2 cellular contexts compared by ENCODE assay signal in genomic region chr9:135701067-135701967, GRCh38.
TF ChIP-seq lines count a peak whose summit lies in the region.

No MANE protein-coding gene starts in this region.

TF ChIP-seq in Ishikawa, 13 proteins besides CTCF, POLR2A, EP300 and RAD21:
- TF ChIP-seq MAX (IDR thresholded peaks at IDR 0.05): no peak
- no peak for TF ChIP-seq EGR1 (IDR thresholded peaks at IDR 0.05)
- no peak for TF ChIP-seq REST (IDR thresholded peaks at IDR 0.05; ENCODE audit: low read depth)
- peak; percentile 81 for TF ChIP-seq ZBTB7A (IDR thresholded peaks at IDR 0.05; ENCODE audit: low read depth)

TF ChIP-seq in K562, 482 proteins besides CTCF, POLR2A, EP300 and RAD21:
- TF ChIP-seq EGR1 (conservative IDR thresholded peaks at IDR 0.05) (peak; percentile 39), DPF2 (IDR thresholded peaks at IDR 0.05) (no peak), BHLHE40 (IDR thresholded peaks at IDR 0.05; ENCODE audit: low read length) (peak; percentile 7; the same call in 1 of the 2 replicates), NRF1 (conservative IDR thresholded peaks at IDR 0.05 in 1 of 2, IDR thresholded peaks at IDR 0.05 in 1 of 2) (0 out of 4 replicates have a peak, but pooled peaks of 1 of the 2 experiments have one; percentile 30), KDM1A (IDR thresholded peaks at IDR 0.05) (peak in 1 of 2 experiments; percentile 9; a peak in 1 of 4 replicates)
